8 cellular contexts compared by ENCODE assay signal in the genomic region with DNA sequence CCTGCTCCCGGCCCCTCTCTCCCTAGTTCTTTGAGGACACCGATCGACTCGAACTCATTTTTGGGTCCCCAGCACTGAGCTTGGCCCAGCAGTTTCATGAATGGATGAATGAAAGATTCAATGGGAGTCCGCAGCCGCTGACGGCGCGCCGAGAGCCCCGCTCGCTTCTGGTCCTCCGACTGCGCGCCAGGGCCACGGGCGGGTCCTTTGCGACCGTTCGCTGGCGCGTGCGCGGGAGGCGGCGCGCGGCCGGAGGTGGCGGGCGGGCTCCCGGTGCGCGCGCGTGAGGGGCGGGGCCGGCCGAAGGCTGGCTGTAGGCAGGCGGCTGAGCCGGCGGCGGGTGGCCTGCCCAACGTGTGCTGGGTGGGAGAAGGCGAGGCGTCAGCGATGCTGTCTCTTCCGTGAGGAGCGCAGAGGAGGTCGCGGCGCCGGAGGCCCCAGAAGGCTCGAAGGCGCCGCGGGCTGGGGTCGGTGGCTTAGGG. TPM values are rescaled to one million over a fixed set of nuclear protein-coding genes. Genes with fewer than 3 reads are reported as not detected.
DNase-seq lines count a peak whose midpoint lies in the region; ATAC-seq, FAIRE-seq and TF ChIP-seq lines count a peak whose summit lies in the region.

TSS of gene MAST2 (plus strand) at position 314 of the 482 bp plus-strand sequence. CDS start 284 bp downstream, outside the sequence.

- 0 to 1% (median 0%) methylated on average over 40 to 58 of the region's 58 CpGs for WGBS in small intestine, 3 donors

- ATAC-seq in GM18867 (IDR thresholded peaks at IDR 0.05; ENCODE audit: unreplicated experiment) (peak; percentile 87), HG03097 (IDR thresholded peaks at IDR 0.05; ENCODE audit: low FRiP score, unreplicated experiment) (peak; percentile 87)

- H3K9me3 ChIP-seq in A673 (ENCODE audit: low read depth, low read length, poor library complexity, severe bottlenecking) = no peaks in the 10 kb centered on the region
- H3K9me3 ChIP-seq in WERI-Rb-1 (ENCODE audit: severe bottlenecking) = no peaks in the 10 kb centered on the region
- H3K9me3 ChIP-seq in breast epithelium = no peaks in the 10 kb centered on the region
- no peaks in the 10 kb centered on the region for H3K9me3 ChIP-seq in small intestine (ENCODE audit: control insufficient read depth, low read depth)

- H3K4me3 ChIP-seq in A673 (ENCODE audit: low read depth, low read length, poor library complexity, severe bottlenecking) = peak within 1 kb of the TSS; percentile 67
- peak within 1 kb of the TSS; percentile 82 for H3K4me3 ChIP-seq in WERI-Rb-1 (ENCODE audit: low read depth, low read length)
- H3K4me3 ChIP-seq in breast epithelium = peak within 1 kb of the TSS; percentile 54 to 70 (median 58)
- H3K4me3 ChIP-seq in small intestine (ENCODE audit: low read depth in 1 of 2, low read length in 2 of 2) = peak within 1 kb of the TSS; percentile 60 to 85

- H3K27ac ChIP-seq in A673 (ENCODE audit: low read depth, low read length, poor library complexity, severe bottlenecking) (no peak within 1 kb of the TSS), WERI-Rb-1 (peak within 1 kb of the TSS; percentile 83), breast epithelium (peak within 1 kb of the TSS; percentile 79 to 91), small intestine (ENCODE audit: low read depth in 1 of 2, low read length in 1 of 2) (peak within 1 kb of the TSS; percentile 76 to 84)

- POLR2A ChIA-PET in A673 (lab: Charles Lee; ENCODE audit: low non-redundant PET) = interaction anchor here (0.7 kb wide), 1 partner anchor 195 kb away, joined by 6 read pairs; no protein-coding TSS in a partner anchor

- intact Hi-C loops in A673 (cut with micrococcal nuclease; ENCODE audit: unreplicated experiment) (no loop called here), breast epithelium (cut with DNase I; ENCODE audit: low total_unique reads) (loop anchor here (10.0 kb wide), 1 partner anchor 49 kb away; the partner anchor contains the start of gene IPP)

- no peak for TF ChIP-seq POLR2A in breast epithelium (IDR thresholded peaks at IDR 0.05)

- TF ChIP-seq CTCF in A673 (conservative IDR thresholded peaks at IDR 0.05; ENCODE audit: low read depth, low read length) = no peak
- TF ChIP-seq CTCF in WERI-Rb-1 (IDR thresholded peaks at IDR 0.05; ENCODE audit: low read depth, low read length) = no peak
- TF ChIP-seq CTCF in breast epithelium (IDR thresholded peaks at IDR 0.05) = no peak

- H3K27me3 ChIP-seq in A673 (replicated peaks; ENCODE audit: insufficient read depth, low read depth, low read length, poor library complexity) (no peaks in the 10 kb centered on the region), WERI-Rb-1 (ENCODE audit: insufficient read depth, low read depth, severe bottlenecking) (no peaks in the 10 kb centered on the region), breast epithelium (no peaks in the 10 kb centered on the region), small intestine (ENCODE audit: control insufficient read depth in 2 of 2, insufficient read depth in 2 of 2, low read length in 2 of 2) (no peaks in the 10 kb centered on the region)

- CTCF ChIA-PET in A673 (lab: Charles Lee) = interaction anchor here (0.7 kb wide), 1 partner anchor 335 kb away, joined by 4 read pairs; no protein-coding TSS in a partner anchor

- no TSS peak for BruUV-seq in A673 (replicated peaks; lab: Mats Ljungman, UMichigan)

- no peaks in the 10 kb centered on the region for H3K36me3 ChIP-seq in A673 (ENCODE audit: insufficient read depth, low read length, poor library complexity, severe bottlenecking)
- H3K36me3 ChIP-seq in WERI-Rb-1 = peaks cover 19% of the 10 kb centered on the region
- H3K36me3 ChIP-seq in breast epithelium = no peaks in the 10 kb centered on the region
- no peaks in the 10 kb centered on the region for H3K36me3 ChIP-seq in small intestine (ENCODE audit: control insufficient read depth in 2 of 2, insufficient read depth in 2 of 2, low read length in 2 of 2)

- peak; percentile 94 for DNase-seq in A673 (ENCODE audit: low spot score)
- DNase-seq in NCI-H2171 (lab: John Stamatoyannopoulos, UW) = peak; percentile 85
- peak; percentile 87 for DNase-seq in WERI-Rb-1
- DNase-seq in breast epithelium (ENCODE audit: low spot score in 2 of 2) = peak; percentile 73 to 81
- peak; percentile 97 for DNase-seq in iPS-NIHi7 (ENCODE audit: extremely low spot score)
- peak; percentile 89 for DNase-seq in small intestine

- H3K4me1 ChIP-seq in A673 (ENCODE audit: insufficient read depth, low read length, poor library complexity, severe bottlenecking) = peaks cover 11% of the 10 kb centered on the region
- peaks cover 0 to 14% of the 10 kb centered on the region in 2 donors for H3K4me1 ChIP-seq in breast epithelium
- H3K4me1 ChIP-seq in small intestine (ENCODE audit: control insufficient read depth in 2 of 2, insufficient read depth in 1 of 2, low read depth in 1 of 2, low read length in 1 of 2) = no peaks in the 10 kb centered on the region

- FAIRE-seq in small intestine (lab: Jason Lieb, UNC) = no peak

RNA-seq across cellular contexts. Expression of gene MAST2, which starts in this region (rescaled TPM):
- total RNA-seq in A673 (2021) = 38.4 and 40.2 TPM in 2 replicates
- 10 to 100 TPM; 28.0 to 34.4 (median 31.6) TPM for total RNA-seq in breast epithelium
- 10 to 100 TPM; 23.3 to 70.2 (median 42.4) TPM for polyA plus RNA-seq in small intestine
